ENCODE assay signal across 14 cellular contexts in genomic region chr6:137791281-137792159, GRCh38.
DNase-seq lines count a peak whose midpoint lies in the region; ATAC-seq and TF ChIP-seq lines count a peak whose summit lies in the region.
"Had no signal": no experiment of that assay in that cellular context is flagged by ENCODE, and none has a peak within 500 bp of the region (broad histone marks: within the 10 kb centered on the region; RNA-seq: fewer than 3 reads in every experiment).

No MANE protein-coding gene starts in this region.

- no peaks in the 10 kb centered on the region for H3K27me3 ChIP-seq in BLaER1 treated with 17β-estradiol and CSF1 and Interleukin-3, amounts not matched to agents 10 nM and 100 nM
- no peaks in the 10 kb centered on the region for H3K27me3 ChIP-seq in DND-41 (ENCODE audit: insufficient read depth, low read length, poor library complexity)
- H3K27me3 ChIP-seq: BLaER1 had no signal

- no peak overlapping the region for H3K4me3 ChIP-seq in BLaER1 treated with 17β-estradiol and CSF1 and Interleukin-3, amounts not matched to agents 10 nM and 100 nM
- no peak overlapping the region for H3K4me3 ChIP-seq in DND-41 (ENCODE audit: low read depth in 1 of 2, low read length in 2 of 2)
- H3K4me3 ChIP-seq: BLaER1 had no signal

- H3K9me3 ChIP-seq in BLaER1 treated with 17β-estradiol and CSF1 and Interleukin-3, amounts not matched to agents 10 nM and 100 nM (replicated peaks in 1 of 11), result peaks cover 0 to 14% (median 9%) of the 10 kb centered on the region in 11 experiments; a peak in 15 of 22 replicates
- no peaks in the 10 kb centered on the region for H3K9me3 ChIP-seq in DND-41 (ENCODE audit: insufficient read depth, low read length, severe bottlenecking)

- H4K20me1 ChIP-seq in BLaER1 treated with 17β-estradiol and CSF1 and Interleukin-3, amounts not matched to agents 10 nM and 100 nM, result no peaks in the 10 kb centered on the region
- H4K20me1 ChIP-seq in DND-41 (ENCODE audit: insufficient read depth, low read length), result no peaks in the 10 kb centered on the region
- H4K20me1 ChIP-seq: BLaER1 had no signal

- H3K4me3 Mint-ChIP-seq in effector memory CD8-positive, alpha-beta T cell, result peak overlapping the region in 1 of 2 donors; percentile 47
- H3K4me3 Mint-ChIP-seq: brain had no signal

- peak overlapping the region in 1 of 2 donors; percentile 22 for H3K27ac Mint-ChIP-seq in effector memory CD8-positive, alpha-beta T cell
- H3K27ac Mint-ChIP-seq: brain had no signal

- in situ Hi-C loops in SK-MEL-5 (cut with HindIII; ENCODE audit: low pct_unique_long_range_greater_than_20kb, low sequenced_read_pairs), result no loop called here

- H3K36me3 Mint-ChIP-seq in effector memory CD8-positive, alpha-beta T cell (ENCODE audit: insufficient read depth), result no peaks in the 10 kb centered on the region
- H3K36me3 Mint-ChIP-seq: brain had no signal

- H3K79me2 ChIP-seq in DND-41 (ENCODE audit: insufficient read depth, low read length), result no peaks in the 10 kb centered on the region

- peak overlapping the region in 3 of 11 experiments; percentile 49 to 71 (median 68); a peak in 6 of 22 replicates for H3K27ac ChIP-seq in BLaER1 treated with 17β-estradiol and CSF1 and Interleukin-3, amounts not matched to agents 10 nM and 100 nM
- peak overlapping the region; percentile 63 for H3K27ac ChIP-seq in DND-41 (ENCODE audit: low read length)
- H3K27ac ChIP-seq: BLaER1 had no signal

- no peaks in the 10 kb centered on the region for H3K27me3 Mint-ChIP-seq in effector memory CD8-positive, alpha-beta T cell
- H3K27me3 Mint-ChIP-seq: brain had no signal

- peaks cover 24 to 27% of the 10 kb centered on the region in 2 donors for H3K4me1 Mint-ChIP-seq in effector memory CD8-positive, alpha-beta T cell (ENCODE audit: low read depth in 2 of 2)
- H3K4me1 Mint-ChIP-seq: brain had no signal

- peak overlapping the region in 9 of 11 experiments; percentile 19 to 89 (median 50); a peak in 12 of 22 replicates for H3K4me2 ChIP-seq in BLaER1 treated with 17β-estradiol and CSF1 and Interleukin-3, amounts not matched to agents 10 nM and 100 nM
- no peak overlapping the region for H3K4me2 ChIP-seq in DND-41 (ENCODE audit: insufficient read depth, low read length)

- peaks cover 15 to 49% (median 30%) of the 10 kb centered on the region in 10 experiments for H3K4me1 ChIP-seq in BLaER1 treated with 17β-estradiol and CSF1 and Interleukin-3, amounts not matched to agents 10 nM and 100 nM
- H3K4me1 ChIP-seq in DND-41 (ENCODE audit: insufficient read depth, low read length), result peaks cover 87% of the 10 kb centered on the region

- no peaks in the 10 kb centered on the region for H3K9me3 Mint-ChIP-seq in effector memory CD8-positive, alpha-beta T cell
- H3K9me3 Mint-ChIP-seq: brain had no signal

- no peak for ATAC-seq in DND-41 (ENCODE audit: insufficient read depth, low read depth)
- peak; percentile 41 for ATAC-seq in effector memory CD8-positive, alpha-beta T cell (replicated peaks)

- H3K36me3 ChIP-seq in BLaER1 treated with 17β-estradiol and CSF1 and Interleukin-3, amounts not matched to agents 10 nM and 100 nM, result no peaks in the 10 kb centered on the region
- H3K36me3 ChIP-seq in DND-41 (ENCODE audit: insufficient read depth, low read length), result no peaks in the 10 kb centered on the region
- H3K36me3 ChIP-seq: BLaER1 had no signal

- DNase-seq in DND-41, result no peak
- DNase-seq in SK-MEL-5 (ENCODE audit: low read depth, low spot score), result peak; percentile 92
- DNase-seq in effector memory CD8-positive, alpha-beta T cell, result no peak
- DNase-seq in SK-N-DZ (ENCODE audit: low spot score), result no peak
- DNase-seq in NCI-H2081 (lab: John Stamatoyannopoulos, UW), result no peak
- no peak for DNase-seq in NCI-H524 (lab: John Stamatoyannopoulos, UW)
- DNase-seq in cerebellar nuclear complex (lab: John Stamatoyannopoulos, UW), result no peak
- DNase-seq: activated CD8-positive, alpha-beta memory T cell treated with anti-CD3 and anti-CD28 coated beads, Interleukin-2, amount 50 U/mL, for 4 hours; glutamatergic neuron; Kasumi-1; NCI-H2081 treated with DMSO at 0.1 percent for 48 hours had no signal

- H2AFZ ChIP-seq in DND-41 (ENCODE audit: low read depth, low read length), result no peak overlapping the region

- H3K9ac ChIP-seq in BLaER1 treated with 17β-estradiol and CSF1 and Interleukin-3, amounts not matched to agents 10 nM and 100 nM, result 0 out of 22 replicates have a peak overlapping the region, but pooled peaks of 1 of the 11 experiments have one; percentile 43
- H3K9ac ChIP-seq in DND-41 (ENCODE audit: low read depth, low read length), result no peak overlapping the region
- H3K9ac ChIP-seq: BLaER1 had no signal

- TF ChIP-seq CTCF in DND-41 (IDR thresholded peaks at IDR 0.05; ENCODE audit: borderline replicate concordance, extremely low read depth, low read length, poor library complexity, severe bottlenecking), result no peak
